In genomic region chr4:86338989-86339388, GRCh38 we compare ENCODE assay signal across 8 cellular contexts. TPM values are rescaled to one million over a fixed set of nuclear protein-coding genes. Genes with fewer than 3 reads are reported as not detected.
DNase-seq lines count a peak whose midpoint lies in the region; ATAC-seq and TF ChIP-seq lines count a peak whose summit lies in the region.
"Had no signal": no experiment of that assay in that cellular context is flagged by ENCODE, and none has a peak within 500 bp of the region (broad histone marks: within the 10 kb centered on the region; RNA-seq: fewer than 3 reads in every experiment).

No MANE protein-coding gene starts in this region.

- H3K27me3 ChIP-seq in adrenal gland: no peaks in the 10 kb centered on the region

- no peak overlapping the region for H3K4me3 ChIP-seq in adrenal gland

- WGBS in adrenal gland, 4 donors: 34 to 44% (median 40%) methylated on average over 2 of the region's 2 CpGs

- DNase-seq in HCEC 1CT: peak; percentile 87
- peak in 6 of 7 donors; percentile 44 to 73 (median 56) for DNase-seq in adrenal gland
- DNase-seq in left cardiac atrium: no peak
- peak; percentile 95 for DNase-seq in stromal cell of bone marrow (ENCODE audit: low read depth)
- DNase-seq in NCI-H146 (lab: John Stamatoyannopoulos, UW): no peak
- DNase-seq in ecto neural progenitor cell (ENCODE audit: low spot score): no peak
- DNase-seq: NCI-H1436 treated with DMSO at 0.1 percent for 48 hours had no signal

- intact Hi-C loops in adrenal gland (cut with DNase I): no loop called here
- intact Hi-C loops in left cardiac atrium (cut with DNase I): no loop called here

- H3K4me1 ChIP-seq in adrenal gland (replicated peaks in 1 of 2): peaks cover 0 to 16% of the 10 kb centered on the region in 2 donors

- H3K27ac ChIP-seq in adrenal gland: peak overlapping the region in 4 of 5 donors; percentile 4 to 65 (median 32)

- peak; percentile 74 to 96 for ATAC-seq in left cardiac atrium
- no peak for ATAC-seq in GM19351 (IDR thresholded peaks at IDR 0.05; ENCODE audit: unreplicated experiment)

- H3K9me3 ChIP-seq in adrenal gland (replicated peaks in 1 of 3): no peaks in the 10 kb centered on the region

- no peaks in the 10 kb centered on the region for H3K36me3 ChIP-seq in adrenal gland (replicated peaks in 1 of 2)

- no peak for TF ChIP-seq CTCF in adrenal gland (IDR thresholded peaks at IDR 0.05)

- TF ChIP-seq POLR2A in adrenal gland (IDR thresholded peaks at IDR 0.05): no peak

RNA-seq across cellular contexts. Expression of gene MAPK10, which starts 20.9 kb away (rescaled TPM):
- total RNA-seq in adrenal gland (10 to 100 TPM; 11.6 to 63.5 (median 43.3) TPM), left cardiac atrium (10 to 100 TPM in 1 of 2 donors, 1 to 10 TPM in 1; 9.8 to 20.3 TPM)
- polyA plus RNA-seq in adrenal gland: 10 to 100 TPM; 25.8 to 43.7 (median 36.0) TPM

Comparison
In these comparisons a context has a peak if more than half of its experiments do, and no peak if none do; other contexts are left out.
1. DNase-seq: peak in HCEC 1CT (single experiment), adrenal gland (6 of 7) and stromal cell of bone marrow (single experiment); none in left cardiac atrium (single experiment), NCI-H146 (single experiment) and ecto neural progenitor cell (single experiment).